Comparison of ENCODE assay signal across 1 cellular context in genomic region chr11:108286369-108286768, GRCh38.
TF ChIP-seq lines count a peak whose summit lies in the region.

No MANE protein-coding gene starts in this region.

TF ChIP-seq in HCT116, 20 proteins besides CTCF, POLR2A, EP300 and RAD21 (continued from another document):
- no peak for TF ChIP-seq REST (IDR thresholded peaks at IDR 0.05; ENCODE audit: low read depth)
- no peak for TF ChIP-seq JUND (IDR thresholded peaks at IDR 0.05)
- no peak for TF ChIP-seq EZH2 (IDR thresholded peaks at IDR 0.05)
- TF ChIP-seq ZFX (IDR thresholded peaks at IDR 0.05) = no peak
- no peak for TF ChIP-seq EGR1 (IDR thresholded peaks at IDR 0.05; ENCODE audit: low read depth)
- TF ChIP-seq POLR2AphosphoS5 (IDR thresholded peaks at IDR 0.05; ENCODE audit: low read depth, low read length) = no peak
- no peak for TF ChIP-seq SP1 (IDR thresholded peaks at IDR 0.05; ENCODE audit: low read depth)
- no peak for TF ChIP-seq ZNF274 (IDR thresholded peaks at IDR 0.05; ENCODE audit: low read depth, low read length)
- no peak for TF ChIP-seq ATF3 (IDR thresholded peaks at IDR 0.05)
- no peak for TF ChIP-seq CEBPB (IDR thresholded peaks at IDR 0.05; ENCODE audit: low read depth)
- TF ChIP-seq CBX3 (IDR thresholded peaks at IDR 0.05; ENCODE audit: low read depth) = no peak
